Comparison of ENCODE assay signal across 1 cellular context in the genomic region with DNA sequence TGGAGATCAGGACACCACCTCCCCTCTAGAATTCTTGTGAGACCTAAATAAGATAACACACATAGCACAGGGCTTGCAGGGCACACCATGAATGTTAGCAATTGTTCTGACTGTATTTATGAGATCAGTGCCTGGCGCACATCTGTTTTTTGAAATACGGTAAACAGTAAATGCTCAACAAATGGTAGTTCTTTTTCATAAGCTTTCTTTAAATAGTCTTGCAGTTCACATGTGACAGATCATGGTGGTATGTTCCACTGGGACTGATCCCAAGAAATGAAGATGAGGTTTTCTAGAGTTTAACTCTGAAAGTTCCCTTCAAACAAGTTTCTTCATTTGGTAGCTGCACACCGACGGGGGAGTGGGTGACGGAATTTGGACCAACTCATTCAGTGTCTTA.
TF ChIP-seq lines count a peak whose summit lies in the region.

No MANE protein-coding gene starts in this region.

TF ChIP-seq in IMR-90, 13 proteins besides CTCF, POLR2A, EP300 and RAD21:
- TF ChIP-seq SMC3 (IDR thresholded peaks at IDR 0.05; ENCODE audit: low read depth, low read length) (no peak), MAZ (IDR thresholded peaks at IDR 0.05; ENCODE audit: borderline replicate concordance, low read depth, low read length) (no peak), MAFK (IDR thresholded peaks at IDR 0.05; ENCODE audit: low read depth, low read length) (no peak), RCOR1 (IDR thresholded peaks at IDR 0.05; ENCODE audit: insufficient replicate concordance, low read length) (no peak), RFX5 (IDR thresholded peaks at IDR 0.05; ENCODE audit: low read depth, low read length) (no peak), BHLHE40 (IDR thresholded peaks at IDR 0.05; ENCODE audit: low read depth, low read length) (no peak), MXI1 (IDR thresholded peaks at IDR 0.05; ENCODE audit: borderline replicate concordance, low read depth, low read length) (no peak), NFE2L2 (IDR thresholded peaks at IDR 0.05; ENCODE audit: low read depth, low read length) (no peak), CEBPB (IDR thresholded peaks at IDR 0.05; ENCODE audit: low read depth, low read length) (no peak), CHD1 (IDR thresholded peaks at IDR 0.05; ENCODE audit: low read depth, low read length) (no peak)
- TF ChIP-seq, protein P1, sequence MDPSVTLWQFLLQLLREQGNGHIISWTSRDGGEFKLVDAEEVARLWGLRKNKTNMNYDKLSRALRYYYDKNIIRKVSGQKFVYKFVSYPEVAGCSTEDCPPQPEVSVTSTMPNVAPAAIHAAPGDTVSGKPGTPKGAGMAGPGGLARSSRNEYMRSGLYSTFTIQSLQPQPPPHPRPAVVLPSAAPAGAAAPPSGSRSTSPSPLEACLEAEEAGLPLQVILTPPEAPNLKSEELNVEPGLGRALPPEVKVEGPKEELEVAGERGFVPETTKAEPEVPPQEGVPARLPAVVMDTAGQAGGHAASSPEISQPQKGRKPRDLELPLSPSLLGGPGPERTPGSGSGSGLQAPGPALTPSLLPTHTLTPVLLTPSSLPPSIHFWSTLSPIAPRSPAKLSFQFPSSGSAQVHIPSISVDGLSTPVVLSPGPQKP (IDR thresholded peaks at IDR 0.05; ENCODE audit: borderline replicate concordance, low read depth, low read length): no peak
- TF ChIP-seq, protein P2, sequence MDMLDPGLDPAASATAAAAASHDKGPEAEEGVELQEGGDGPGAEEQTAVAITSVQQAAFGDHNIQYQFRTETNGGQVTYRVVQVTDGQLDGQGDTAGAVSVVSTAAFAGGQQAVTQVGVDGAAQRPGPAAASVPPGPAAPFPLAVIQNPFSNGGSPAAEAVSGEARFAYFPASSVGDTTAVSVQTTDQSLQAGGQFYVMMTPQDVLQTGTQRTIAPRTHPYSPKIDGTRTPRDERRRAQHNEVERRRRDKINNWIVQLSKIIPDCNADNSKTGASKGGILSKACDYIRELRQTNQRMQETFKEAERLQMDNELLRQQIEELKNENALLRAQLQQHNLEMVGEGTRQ (IDR thresholded peaks at IDR 0.05; ENCODE audit: low read depth, low read length): no peak
